26 cellular contexts compared by ENCODE assay signal in the genomic region with DNA sequence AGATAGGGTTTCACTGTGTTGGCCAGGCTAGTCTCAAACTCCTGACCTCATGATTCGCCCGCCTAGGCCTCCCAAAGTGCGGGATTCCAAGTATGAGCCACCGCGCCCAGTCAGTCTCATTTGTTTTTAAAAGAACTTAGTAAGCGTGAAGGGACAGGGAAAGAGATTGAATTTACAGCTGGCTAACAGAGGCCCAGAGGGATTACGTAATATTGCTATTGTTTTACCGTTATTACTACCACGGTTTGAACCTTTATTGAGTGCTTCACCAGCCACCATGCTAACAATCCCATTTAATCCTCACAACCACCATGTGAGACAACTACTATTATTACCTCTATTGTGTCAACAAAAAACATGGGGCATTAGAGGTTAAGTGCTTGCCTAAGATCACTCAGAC.
"Had no signal": no experiment of that assay in that cellular context is flagged by ENCODE, and none has a peak within 500 bp of the region (broad histone marks: within the 10 kb centered on the region; RNA-seq: fewer than 3 reads in every experiment).

No MANE protein-coding gene starts in this region.

- DNase-seq: hippocampal formation; immature natural killer cell; kidney; left colon; left ventricle myocardium inferior; mesendoderm; ovary; stimulated activated CD4-positive, alpha-beta T cell treated with anti-CD3 and anti-CD28 coated beads, Interleukin-1b, Interleukin-23, amount 100 ng/mL, for 48 hours; stimulated activated CD4-positive, alpha-beta T cell treated with anti-CD3 and anti-CD28 coated beads, Interleukin-2, amount 100 ng/mL, for 48 hours; stimulated activated CD4-positive, alpha-beta T cell treated with anti-CD3 and anti-CD28 coated beads, Interleukin-4, amount 100 ng/mL, for 4 hours; stimulated activated CD8-positive, alpha-beta memory T cell treated with anti-CD3 and anti-CD28 coated beads, Interleukin-4, amount 100 ng/mL, for 48 hours; stimulated activated naive B cell treated with anti-CD40 and anti-IgM and Interleukin-4, amounts not matched to agents 10 μg/mL and 1 μg/mL and 100 μg/mL, for 72 hours; stimulated activated naive CD8-positive, alpha-beta T cell treated with anti-CD3 and anti-CD28 coated beads, Interleukin-15, Interleukin-2, amounts not matched to agents 100 U/mL and 50 U/mL, for 24 hours; stomach; testis; thyroid gland; transverse colon; upper lobe of left lung had no signal

- H3K27me3 ChIP-seq: ovary, right atrium auricular region, right lobe of liver, stomach, testis, thyroid gland, transverse colon, upper lobe of left lung, vagina had no signal

- H3K4me3 ChIP-seq: left ventricle myocardium inferior, lung, ovary, right atrium auricular region, right lobe of liver, smooth muscle cell, stomach, testis, thyroid gland, transverse colon, upper lobe of left lung, vagina had no signal

- ATAC-seq: left colon; naive thymus-derived CD4-positive, alpha-beta T cell; natural killer cell treated with Interleukin-12 subunit alpha and Interleukin-12 subunit beta and Interleukin-15 and Interleukin-18, amount 100 ng/mL, for 72 hours; right lobe of liver; stimulated activated naive B cell treated with anti-CD40 and anti-IgM and Interleukin-4, amounts not matched to agents 10 μg/mL and 1 μg/mL and 100 μg/mL, for 72 hours; stimulated activated naive CD8-positive, alpha-beta T cell treated with anti-CD3 and anti-CD28 coated beads, Interleukin-15, Interleukin-2, amounts not matched to agents 100 U/mL and 50 U/mL, for 24 hours had no signal

- H3K27ac ChIP-seq: left ventricle myocardium inferior, ovary, right atrium auricular region, right lobe of liver, stomach, testis, thyroid gland, transverse colon, upper lobe of left lung, vagina had no signal

- H3K9me3 ChIP-seq: left ventricle myocardium inferior, ovary, right atrium auricular region, right lobe of liver, stomach, testis, thyroid gland, transverse colon, upper lobe of left lung, vagina had no signal

- H3K36me3 ChIP-seq: left ventricle myocardium inferior, ovary, right atrium auricular region, thyroid gland, transverse colon, upper lobe of left lung, vagina had no signal

- H3K4me2 ChIP-seq: smooth muscle cell had no signal

- FAIRE-seq: islet of Langerhans, kidney had no signal

- H3K4me1 ChIP-seq: testis had no signal
